Comparison of ENCODE assay signal across 25 cellular contexts in the genomic region with DNA sequence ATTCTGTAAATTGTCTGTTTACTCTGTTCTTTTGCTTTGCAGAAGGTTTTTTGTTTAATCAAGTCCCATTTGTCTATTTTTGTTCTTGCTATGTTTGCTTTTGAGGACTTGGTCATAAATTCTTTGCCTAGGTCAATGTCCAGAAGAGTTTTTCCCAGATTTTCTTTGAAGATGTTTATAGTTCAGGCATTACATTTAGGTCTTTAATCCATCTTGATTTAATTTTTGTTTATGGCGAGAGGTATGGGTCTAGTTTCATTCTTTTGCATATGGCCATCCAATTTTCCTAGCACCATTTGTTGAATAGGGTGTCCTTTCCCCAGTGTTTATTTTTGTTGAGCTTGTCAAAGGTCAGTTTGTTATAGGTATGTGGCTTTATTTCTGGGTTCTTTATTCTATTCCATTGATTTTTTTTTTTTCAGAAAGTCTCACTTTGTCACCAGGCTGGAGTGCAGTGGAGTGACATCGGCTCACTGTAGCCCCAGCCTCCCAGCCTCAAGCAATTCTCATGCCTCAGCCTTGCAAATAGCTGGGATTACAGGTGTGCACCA. TPM values are rescaled to one million over a fixed set of nuclear protein-coding genes. Genes with fewer than 3 reads are reported as not detected.
DNase-seq lines count a peak whose midpoint lies in the region; ATAC-seq, FAIRE-seq and TF ChIP-seq lines count a peak whose summit lies in the region.
"Had no signal": no experiment of that assay in that cellular context is flagged by ENCODE, and none has a peak within 500 bp of the region (broad histone marks: within the 10 kb centered on the region; RNA-seq: fewer than 3 reads in every experiment).

No MANE protein-coding gene starts in this region.

- H3K27ac Mint-ChIP-seq in Caco-2 (ENCODE audit: unreplicated experiment) = peak overlapping the region; percentile 72
- H3K27ac Mint-ChIP-seq: B cell; CD4-positive, alpha-beta T cell; CD8-positive, alpha-beta T cell had no signal

- H3K4me3 ChIP-seq in Caco-2 (ENCODE audit: low read depth, low read length) (no peak overlapping the region), HepG2 (replicated peaks in 1 of 3; ENCODE audit: insufficient read depth in 1 of 3, low read depth in 2 of 3, low read length in 3 of 3) (no peak overlapping the region; a peak in 1 of 6 replicates), right lobe of liver (no peak overlapping the region)
- H3K4me3 ChIP-seq: A549; BLaER1 treated with 17β-estradiol and CSF1 and Interleukin-3, amounts not matched to agents 10 nM and 100 nM had no signal

- peak; percentile 95 for ATAC-seq in HepG2
- peak; percentile 64 to 96 (median 79) for ATAC-seq in right lobe of liver
- ATAC-seq: A549; CD8-positive, alpha-beta T cell had no signal

- H3K9me3 Mint-ChIP-seq in Caco-2 (ENCODE audit: unreplicated experiment) = peaks cover 11% of the 10 kb centered on the region
- H3K9me3 Mint-ChIP-seq: CD8-positive, alpha-beta T cell had no signal

- POLR2A ChIA-PET in Caco-2 (lab: Charles Lee) (interaction anchor here (0.6 to 1.8 kb wide), 6 partner anchors 11 to 434 kb away, joined by 3 to 12 read pairs (median 5); partner anchors contain the start of genes COX15, CUTC, ENTPD7 and GOT1), HepG2 (lab: Yijun Ruan, JAX) (interaction anchor here (1.2 to 2.3 kb wide), 4 partner anchors 11 to 85 kb away, joined by 7 to 23 read pairs (median 10); partner anchors contain the start of genes COX15, CUTC, ENTPD7 and SLC25A28)

- peak; percentile 59 to 69 for DNase-seq in Caco-2
- peak; percentile 54 for DNase-seq in HepG2 (ENCODE audit: low spot score)
- DNase-seq in right lobe of liver = no peak
- no peak for DNase-seq in stimulated activated CD4-positive, alpha-beta T cell treated with anti-CD3 and anti-CD28 coated beads, Interleukin-15, amount 100 ng/mL, for 24 hours
- DNase-seq in SW 1271 (lab: John Stamatoyannopoulos, UW) = no peak
- DNase-seq in GM10266 (ENCODE audit: extremely low spot score) = no peak
- DNase-seq in T1000 (lab: John Stamatoyannopoulos, UW) = no peak
- DNase-seq: AML-193; CD4-positive, alpha-beta T cell; CD8-positive, alpha-beta T cell; DMS 273 treated with DMSO at 0.1 percent for 48 hours; DMS153; DMS53; DMS79; DND-41; EL; GDM1 had no signal

- no peaks in the 10 kb centered on the region for H3K79me2 ChIP-seq in HepG2 (ENCODE audit: insufficient read depth, low read length)

- H3K4me1 ChIP-seq in Caco-2 (peaks cover 59% of the 10 kb centered on the region), HepG2 (ENCODE audit: insufficient read depth, low read length) (peaks cover 31% of the 10 kb centered on the region), right lobe of liver (peaks cover 0 to 12% (median 0%) of the 10 kb centered on the region in 4 donors)
- H3K4me1 ChIP-seq: A549 had no signal

- no peak for TF ChIP-seq RAD21 in HepG2 (CRISPR knock-in tag; IDR thresholded peaks at IDR 0.05)

- H3K9ac ChIP-seq in HepG2 (ENCODE audit: insufficient read depth, low read depth, low read length) = no peak overlapping the region
- H3K9ac ChIP-seq: BLaER1 treated with 17β-estradiol and CSF1 and Interleukin-3, amounts not matched to agents 10 nM and 100 nM had no signal

- H3K36me3 Mint-ChIP-seq in Caco-2 (ENCODE audit: insufficient read depth, unreplicated experiment) = peaks cover 8% of the 10 kb centered on the region
- H3K36me3 Mint-ChIP-seq: CD8-positive, alpha-beta T cell had no signal

- H3K27me3 ChIP-seq in Caco-2 (replicated peaks; ENCODE audit: control insufficient read depth, insufficient read depth, low read length) = no peaks in the 10 kb centered on the region
- no peaks in the 10 kb centered on the region for H3K27me3 ChIP-seq in HepG2 (ENCODE audit: control insufficient read depth in 1 of 2, insufficient read depth in 2 of 2, low read length in 2 of 2)
- no peaks in the 10 kb centered on the region for H3K27me3 ChIP-seq in right lobe of liver
- H3K27me3 ChIP-seq: BLaER1 treated with 17β-estradiol and CSF1 and Interleukin-3, amounts not matched to agents 10 nM and 100 nM had no signal

- intact Hi-C loops in Caco-2 (cut with micrococcal nuclease; ENCODE audit: unreplicated experiment) = loop anchor here (1.0 kb wide), 1 partner anchor 27 kb away; the partner anchor contains the start of gene SLC25A28
- intact Hi-C loops in HepG2 (cut with micrococcal nuclease; ENCODE audit: unreplicated experiment) = no loop called here
- intact Hi-C loops in right lobe of liver (cut with DNase I) = no loop called here

- H3K9me3 ChIP-seq in Caco-2 (peaks cover 15% of the 10 kb centered on the region), HepG2 (ENCODE audit: low read length) (no peaks in the 10 kb centered on the region), right lobe of liver (peaks cover 0 to 3% (median 1%) of the 10 kb centered on the region in 4 donors)
- H3K9me3 ChIP-seq: BLaER1 treated with 17β-estradiol and CSF1 and Interleukin-3, amounts not matched to agents 10 nM and 100 nM had no signal

- H3K36me3 ChIP-seq in Caco-2 (ENCODE audit: control insufficient read depth, insufficient read depth, low read length) = peaks cover 1% of the 10 kb centered on the region; the same call in 1 of the 2 replicates
- no peaks in the 10 kb centered on the region for H3K36me3 ChIP-seq in HepG2 (replicated peaks in 1 of 2; ENCODE audit: control insufficient read depth in 1 of 2, insufficient read depth in 2 of 2, low read length in 2 of 2)
- H3K36me3 ChIP-seq in right lobe of liver = no peaks in the 10 kb centered on the region
- H3K36me3 ChIP-seq: BLaER1 treated with 17β-estradiol and CSF1 and Interleukin-3, amounts not matched to agents 10 nM and 100 nM had no signal

- no peak overlapping the region for H2AFZ ChIP-seq in HepG2 (ENCODE audit: low read length)

- H3K4me1 Mint-ChIP-seq in Caco-2 (ENCODE audit: low read depth, unreplicated experiment) = peaks cover 43% of the 10 kb centered on the region
- H3K4me1 Mint-ChIP-seq: B cell had no signal

- BruUV-seq in Caco-2 (replicated peaks; lab: Mats Ljungman, UMichigan) (no TSS peak), HepG2 (replicated peaks; lab: Mats Ljungman, UMichigan) (no TSS peak)

- H3K4me2 ChIP-seq in HepG2 (ENCODE audit: low read depth, low read length) = peak overlapping the region; percentile 50
- H3K4me2 ChIP-seq: A549; BLaER1 treated with 17β-estradiol and CSF1 and Interleukin-3, amounts not matched to agents 10 nM and 100 nM had no signal

- H3K27me3 Mint-ChIP-seq in Caco-2 (ENCODE audit: insufficient read depth, unreplicated experiment) = no peaks in the 10 kb centered on the region

- FAIRE-seq in islet of Langerhans (lab: Jason Lieb, UNC) = peak; percentile 86
- FAIRE-seq in HepG2 (lab: Jason Lieb, UNC) = peak; percentile 65
- FAIRE-seq: A549, GM12891, GM19239 had no signal

- in situ Hi-C loops in HepG2 (cut with HindIII; ENCODE audit: extremely low pct_ligation_motif_present, low pct_unique_long_range_greater_than_20kb) = no loop called here

- WGBS in HepG2 (ENCODE audit: low lambda C conversion rate) = 1% methylated on average over 2 of the region's 2 CpGs
- WGBS in right lobe of liver (ENCODE audit: insufficient coverage, low coverage, low lambda C conversion rate, missing lambda C conversion rate) = 39% methylated on average over 2 of the region's 2 CpGs

- TF ChIP-seq POLR2A in HepG2 (IDR thresholded peaks at IDR 0.05; ENCODE audit: insufficient read depth in 1 of 2, low read depth in 2 of 2, low read length in 2 of 2) = no peak
- TF ChIP-seq POLR2A in right lobe of liver (IDR thresholded peaks at IDR 0.05) = no peak

- peak overlapping the region; percentile 43 for H3K27ac ChIP-seq in HepG2 (ENCODE audit: extremely low read length, insufficient read depth, low read length)
- H3K27ac ChIP-seq in right lobe of liver = peak overlapping the region in 1 of 3 donors; percentile 41
- H3K27ac ChIP-seq: 22Rv1; A549; BLaER1 treated with 17β-estradiol and CSF1 and Interleukin-3, amounts not matched to agents 10 nM and 100 nM; C4-2B had no signal

- TF ChIP-seq EP300 in HepG2 (IDR thresholded peaks at IDR 0.05; ENCODE audit: low read depth in 2 of 2, low read length in 2 of 2) (peak in 1 of 2 experiments; percentile 17; a peak in 1 of 4 replicates), HepG2 (CRISPR knock-in tag; IDR thresholded peaks at IDR 0.05; ENCODE audit: borderline replicate concordance) (no peak)

- CTCF ChIA-PET in Caco-2 (lab: Charles Lee) (interaction anchor here (0.6 to 1.0 kb wide), 2 partner anchors 11 to 35 kb away, joined by 3 to 7 read pairs; partner anchors contain the start of gene ENTPD7), HepG2 (lab: Yijun Ruan, JAX; ENCODE audit: low intra/inter-chr PET ratio, low total read pairs) (no interaction called here)

- TF ChIP-seq CTCF in Caco-2 (IDR thresholded peaks at IDR 0.05; ENCODE audit: insufficient read depth in 1 of 2, low read depth in 1 of 2, low read length in 1 of 2, severe bottlenecking in 1 of 2, unreplicated experiment in 1 of 2) (no peak), HepG2 (CRISPR knock-in tag; IDR thresholded peaks at IDR 0.05) (no peak), right lobe of liver (IDR thresholded peaks at IDR 0.05) (no peak), GM10266 (IDR thresholded peaks at IDR 0.05; ENCODE audit: control insufficient read depth, insufficient read depth, low read depth, missing control alignments) (no peak)

- H4K20me1 ChIP-seq in HepG2 (ENCODE audit: insufficient read depth, low read length) = no peaks in the 10 kb centered on the region
- H4K20me1 ChIP-seq: BLaER1 treated with 17β-estradiol and CSF1 and Interleukin-3, amounts not matched to agents 10 nM and 100 nM had no signal

- H3K4me3 Mint-ChIP-seq in Caco-2 (ENCODE audit: unreplicated experiment) = peak overlapping the region; percentile 61
- H3K4me3 Mint-ChIP-seq: B cell; CD4-positive, alpha-beta T cell; CD8-positive, alpha-beta T cell had no signal

RNA-seq across cellular contexts. Expression of gene ENTPD7, which starts 11.6 kb away (rescaled TPM):
- 35.5 and 36.0 TPM in 2 replicates for total RNA-seq in Caco-2 (2022)
- total RNA-seq in HepG2 (2016; rRNA removed; fragmentation: Illumina TruSeq; extraction: Trizol) = 35.5 and 36.5 TPM in 2 replicates
- 4.5 and 4.7 TPM in 2 replicates for total RNA-seq in HepG2 (2016; cell fraction: cytosol; rRNA removed; fragmentation: Illumina TruSeq; extraction: Trizol; ENCODE audit: low read depth)
- total RNA-seq in HepG2 (2016; cell fraction: insoluble cytoplasmic fraction; rRNA removed; fragmentation: Illumina TruSeq; extraction: Trizol) = 34.0 and 36.0 TPM in 2 replicates
- total RNA-seq in HepG2 (2016; cell fraction: membrane; rRNA removed; fragmentation: Illumina TruSeq; extraction: Trizol) = 18.8 and 20.3 TPM in 2 replicates
- total RNA-seq in HepG2 (2016; cell fraction: nucleus; rRNA removed; fragmentation: Illumina TruSeq; extraction: Trizol) = 40.3 and 45.2 TPM in 2 replicates
- 6.6 and 7.6 TPM in 2 replicates for polyA plus RNA-seq in HepG2 (2011; rRNA removed)
- polyA plus RNA-seq in HepG2 (2011; cell fraction: cytosol; rRNA removed) = 5.6 and 6.1 TPM in 2 replicates
- polyA plus RNA-seq in HepG2 (2011; cell fraction: nucleus; rRNA removed) = 3.0 and 3.3 TPM in 2 replicates
- 2.3 and 3.9 TPM in 2 replicates for polyA plus RNA-seq in HepG2 (2012)
- 1.8 and 2.5 TPM in 2 replicates for polyA plus RNA-seq in HepG2 (2016; cell fraction: cytosol; fragmentation: Illumina TruSeq; extraction: Trizol; ENCODE audit: low read depth)
- polyA plus RNA-seq in HepG2 (2016; cell fraction: insoluble cytoplasmic fraction; fragmentation: Illumina TruSeq; extraction: Trizol; ENCODE audit: low read depth) = 14.9 TPM in 2 replicates
- polyA plus RNA-seq in HepG2 (2016; cell fraction: membrane; fragmentation: Illumina TruSeq; extraction: Trizol; ENCODE audit: low read depth) = 5.6 and 6.8 TPM in 2 replicates
- polyA plus RNA-seq in HepG2 (2016; cell fraction: nucleus; fragmentation: Illumina TruSeq; extraction: Trizol; ENCODE audit: insufficient read depth, low read depth) = 18.8 and 19.6 TPM in 2 replicates
- polyA minus RNA-seq in HepG2 (2011; rRNA and poly(A)+ RNA removed; ENCODE audit: low replicate concordance) = 22.7 and 32.8 TPM in 2 replicates
- 12.3 and 14.5 TPM in 2 replicates for polyA minus RNA-seq in HepG2 (2011; cell fraction: cytosol; rRNA and poly(A)+ RNA removed)
- polyA minus RNA-seq in HepG2 (2011; cell fraction: nucleus; rRNA and poly(A)+ RNA removed) = 17.8 and 18.8 TPM in 2 replicates
- total RNA-seq in right lobe of liver = 10 to 100 TPM in 5 of 6 experiments, 1 to 10 TPM in 1; 7.5 to 16.5 (median 10.8) TPM

RNA-seq across cellular contexts. Expression of gene SLC25A28, which starts 27.4 kb away (rescaled TPM):
- total RNA-seq in Caco-2 (2022) (33.8 and 36.7 TPM in 2 replicates), HepG2 (2016; rRNA removed; fragmentation: Illumina TruSeq; extraction: Trizol) (7.5 and 15.2 TPM in 2 replicates), right lobe of liver (10 to 100 TPM; 17.1 to 33.8 (median 23.4) TPM)
- total RNA-seq in HepG2 (2016; cell fraction: cytosol; rRNA removed; fragmentation: Illumina TruSeq; extraction: Trizol; ENCODE audit: low read depth) = 5.1 and 6.8 TPM in 2 replicates
- total RNA-seq in HepG2 (2016; cell fraction: insoluble cytoplasmic fraction; rRNA removed; fragmentation: Illumina TruSeq; extraction: Trizol) = 9.3 and 17.7 TPM in 2 replicates
- total RNA-seq in HepG2 (2016; cell fraction: membrane; rRNA removed; fragmentation: Illumina TruSeq; extraction: Trizol) = 10.0 and 10.5 TPM in 2 replicates
- total RNA-seq in HepG2 (2016; cell fraction: nucleus; rRNA removed; fragmentation: Illumina TruSeq; extraction: Trizol) = 21.1 and 22.5 TPM in 2 replicates
- polyA plus RNA-seq in HepG2 (2011; rRNA removed) = 41.0 and 48.5 TPM in 2 replicates
- polyA plus RNA-seq in HepG2 (2011; cell fraction: cytosol; rRNA removed) = 15.0 and 16.1 TPM in 2 replicates
- 109 and 122 TPM in 2 replicates for polyA plus RNA-seq in HepG2 (2011; cell fraction: nucleus; rRNA removed)
- polyA plus RNA-seq in HepG2 (2012) = 17.1 and 20.2 TPM in 2 replicates
- 7.0 and 7.2 TPM in 2 replicates for polyA plus RNA-seq in HepG2 (2016; cell fraction: cytosol; fragmentation: Illumina TruSeq; extraction: Trizol; ENCODE audit: low read depth)
- polyA plus RNA-seq in HepG2 (2016; cell fraction: insoluble cytoplasmic fraction; fragmentation: Illumina TruSeq; extraction: Trizol; ENCODE audit: low read depth) = 13.2 and 14.7 TPM in 2 replicates
- polyA plus RNA-seq in HepG2 (2016; cell fraction: membrane; fragmentation: Illumina TruSeq; extraction: Trizol; ENCODE audit: low read depth) = 10.4 and 11.7 TPM in 2 replicates
- 79.4 and 79.5 TPM in 2 replicates for polyA plus RNA-seq in HepG2 (2016; cell fraction: nucleus; fragmentation: Illumina TruSeq; extraction: Trizol; ENCODE audit: insufficient read depth, low read depth)
- polyA minus RNA-seq in HepG2 (2011; rRNA and poly(A)+ RNA removed; ENCODE audit: low replicate concordance) = 22.7 and 72.0 TPM in 2 replicates
- 6.4 and 7.2 TPM in 2 replicates for polyA minus RNA-seq in HepG2 (2011; cell fraction: cytosol; rRNA and poly(A)+ RNA removed)
- polyA minus RNA-seq in HepG2 (2011; cell fraction: nucleus; rRNA and poly(A)+ RNA removed) = 23.7 and 24.9 TPM in 2 replicates

Comparison
In these comparisons a context has a peak if more than half of its experiments do, and no peak if none do; other contexts are left out.
1. DNase-seq: peak in Caco-2 (2 of 2) and HepG2 (single experiment); none in right lobe of liver (0 of 3), stimulated activated CD4-positive, alpha-beta T cell treated with anti-CD3 and anti-CD28 coated beads, Interleukin-15, amount 100 ng/mL, for 24 hours (single experiment), SW 1271 (0 of 2), GM10266 (single experiment) and T1000 (single experiment).